ENCODE assay signal across 8 cellular contexts in the genomic region with DNA sequence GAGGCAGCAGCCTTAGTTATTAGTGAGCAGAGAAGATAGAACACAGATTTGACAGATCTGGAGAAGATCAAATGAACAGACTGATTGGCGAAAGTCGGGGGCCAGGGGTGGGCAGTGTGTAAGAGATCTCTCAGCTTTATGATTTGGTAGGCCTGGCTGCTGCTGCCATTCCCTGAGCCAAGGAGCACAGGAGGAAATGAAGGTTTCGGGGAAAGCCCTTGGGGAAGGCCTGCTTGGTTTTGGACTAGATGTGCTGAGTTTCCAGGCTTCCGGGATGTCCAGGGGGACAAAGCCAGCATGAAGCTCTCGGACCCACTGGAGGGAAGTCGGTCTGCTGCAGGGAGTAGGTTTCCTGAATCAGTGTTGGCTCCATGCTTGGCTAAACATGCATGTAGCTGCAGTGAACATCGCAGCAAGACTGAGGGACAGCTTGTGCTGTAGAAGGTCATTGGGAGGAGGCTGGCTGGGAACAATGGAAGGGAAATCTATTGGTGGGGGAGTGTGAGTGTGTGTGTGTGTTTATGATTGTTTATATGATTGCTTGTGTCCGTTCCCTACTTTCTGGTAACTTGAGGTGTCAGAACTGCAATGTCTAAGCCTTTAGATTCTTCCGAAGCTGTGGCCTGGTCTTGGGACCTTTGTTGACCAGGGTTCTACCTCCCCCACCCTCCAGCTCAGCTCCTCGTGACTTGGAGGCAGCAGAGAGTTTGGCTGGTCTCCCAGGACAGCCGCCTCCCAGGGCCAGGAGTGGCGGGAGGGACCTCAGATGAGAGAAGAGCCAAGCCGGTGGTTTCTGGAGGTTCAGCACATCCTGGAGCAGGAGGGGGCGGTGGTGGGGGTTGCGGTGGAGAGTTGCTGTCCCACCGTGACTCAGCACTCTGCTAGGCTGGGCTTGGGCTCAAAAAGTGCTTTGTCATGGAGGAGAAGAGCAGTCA. TPM values are rescaled to one million over a fixed set of nuclear protein-coding genes. Genes with fewer than 3 reads are reported as not detected.
DNase-seq lines count a peak whose midpoint lies in the region; TF ChIP-seq lines count a peak whose summit lies in the region.

No MANE protein-coding gene starts in this region.

- peak in 1 of 5 donors; percentile 18 for DNase-seq in CD8-positive, alpha-beta memory T cell
- DNase-seq in NCI-H69 (lab: John Stamatoyannopoulos, UW): peak; percentile 96
- DNase-seq in activated T-cell treated with anti-CD3 and anti-CD28 coated beads for 48 hours (ENCODE audit: low read depth): peak; percentile 35
- peak; percentile 99 to 100 for DNase-seq in fibroblast of lung (ENCODE audit: low read depth in 2 of 2)
- no peak for DNase-seq in T-helper 9 cell

- H3K27me3 Mint-ChIP-seq in CD8-positive, alpha-beta memory T cell: no peaks in the 10 kb centered on the region

- peak overlapping the region; percentile 44 for H3K4me2 ChIP-seq in fibroblast of lung (ENCODE audit: extremely low read depth, insufficient read depth, low read length)

- H3K9ac ChIP-seq in fibroblast of lung (ENCODE audit: insufficient read depth, low read length) (peak overlapping the region; percentile 44), muscle layer of colon (ENCODE audit: low read length) (peak overlapping the region; percentile 6)

- peaks cover 20% of the 10 kb centered on the region for H3K79me2 ChIP-seq in fibroblast of lung (ENCODE audit: control insufficient read depth, insufficient read depth, low read length)

- H3K36me3 ChIP-seq in CD8-positive, alpha-beta memory T cell (ENCODE audit: insufficient read depth, low read length): no peaks in the 10 kb centered on the region
- H3K36me3 ChIP-seq in HEK293 (ENCODE audit: control insufficient read depth in 2 of 2, insufficient read depth in 1 of 2, low read length in 2 of 2) (peaks cover 0 to 4% of the 10 kb centered on the region in 2 experiments; a peak in 1 of 3 replicates), fibroblast of lung (ENCODE audit: control insufficient read depth, insufficient read depth, low read length) (no peaks in the 10 kb centered on the region), muscle layer of colon (ENCODE audit: insufficient read depth, low read length) (no peaks in the 10 kb centered on the region)

- no peaks in the 10 kb centered on the region for H3K27me3 ChIP-seq in CD8-positive, alpha-beta memory T cell (ENCODE audit: insufficient read depth, low read length, poor library complexity, severe bottlenecking)
- H3K27me3 ChIP-seq in fibroblast of lung (ENCODE audit: control insufficient read depth, insufficient read depth, low read length) (no peaks in the 10 kb centered on the region), muscle layer of colon (ENCODE audit: control insufficient read depth in 1 of 2, insufficient read depth in 2 of 2, low read length in 2 of 2) (no peaks in the 10 kb centered on the region)

- peak overlapping the region; percentile 45 for H2AFZ ChIP-seq in fibroblast of lung (ENCODE audit: low read length)

- no peak overlapping the region for H3K4me3 Mint-ChIP-seq in CD8-positive, alpha-beta memory T cell

- peak; percentile 15; the same call in 1 of the 2 replicates for TF ChIP-seq CTCF in HEK293 (tag by site-specific recombination; IDR thresholded peaks at IDR 0.05)
- no peak for TF ChIP-seq CTCF in fibroblast of lung (conservative IDR thresholded peaks at IDR 0.05 in 1 of 2, IDR thresholded peaks at IDR 0.05 in 1 of 2; ENCODE audit: low read depth in 1 of 2, low read length in 2 of 2)

- peaks cover 20 to 39% (median 23%) of the 10 kb centered on the region in 3 donors for H3K4me1 Mint-ChIP-seq in CD8-positive, alpha-beta memory T cell

- H3K9me3 Mint-ChIP-seq in CD8-positive, alpha-beta memory T cell: no peaks in the 10 kb centered on the region

- H3K36me3 Mint-ChIP-seq in CD8-positive, alpha-beta memory T cell: peaks cover 0 to 11% (median 1%) of the 10 kb centered on the region in 3 donors

- no peaks in the 10 kb centered on the region for H3K9me3 ChIP-seq in CD8-positive, alpha-beta memory T cell (ENCODE audit: low read length)
- H3K9me3 ChIP-seq in HEK293 (ENCODE audit: control insufficient read depth, insufficient read depth, low read depth, low read length) (no peaks in the 10 kb centered on the region), fibroblast of lung (ENCODE audit: control insufficient read depth, insufficient read depth, low read depth, low read length) (no peaks in the 10 kb centered on the region), muscle layer of colon (ENCODE audit: low read length) (no peaks in the 10 kb centered on the region)

- H3K4me1 ChIP-seq in CD8-positive, alpha-beta memory T cell (ENCODE audit: insufficient read depth, low read length): peaks cover 20% of the 10 kb centered on the region
- H3K4me1 ChIP-seq in HEK293 (ENCODE audit: control insufficient read depth, insufficient read depth, low read length) (0 out of 2 replicates have a peak, but pooled peaks cover 5% of the 10 kb centered on the region), fibroblast of lung (ENCODE audit: control insufficient read depth, extremely low read depth, insufficient read depth, low read length) (peaks cover 35% of the 10 kb centered on the region), muscle layer of colon (ENCODE audit: insufficient read depth, low read length) (peaks cover 61% of the 10 kb centered on the region)

- peaks cover 3% of the 10 kb centered on the region for H4K20me1 ChIP-seq in fibroblast of lung (ENCODE audit: control insufficient read depth, extremely low read depth, insufficient read depth, low read length)

- POLR2A ChIA-PET in CD8-positive, alpha-beta memory T cell (lab: Charles Lee): no interaction called here
- POLR2A ChIA-PET in HEK293 (lab: Yijun Ruan, JAX): interaction anchor here (0.7 to 1.8 kb wide), 5 partner anchors 10 to 620 kb away, joined by 3 to 7 read pairs (median 4); partner anchors contain the start of gene TUT1

- H3K4me3 ChIP-seq in CD8-positive, alpha-beta memory T cell (ENCODE audit: low read length): no peak overlapping the region
- H3K4me3 ChIP-seq in HEK293 (ENCODE audit: low read depth, low read length): no peak overlapping the region
- peak overlapping the region in 2 of 4 experiments; percentile 28 to 29 for H3K4me3 ChIP-seq in fibroblast of lung (replicated peaks in 1 of 4; ENCODE audit: control extremely low read depth in 1 of 4, insufficient read depth in 1 of 4, low read depth in 3 of 4, low read length in 4 of 4)
- peak overlapping the region in 1 of 2 donors; percentile 42 for H3K4me3 ChIP-seq in muscle layer of colon (ENCODE audit: low read depth in 1 of 2, low read length in 2 of 2)

- peak overlapping the region in 5 of 8 donors; percentile 30 to 59 (median 45) for H3K27ac Mint-ChIP-seq in CD8-positive, alpha-beta memory T cell

- peak overlapping the region; percentile 94 for H3K27ac ChIP-seq in CD8-positive, alpha-beta memory T cell (ENCODE audit: low read depth, low read length)
- H3K27ac ChIP-seq in HEK293 (ENCODE audit: extremely low read depth, low read depth, low read length) (peak overlapping the region; percentile 21; the same call in 1 of the 2 replicates), fibroblast of lung (ENCODE audit: insufficient read depth, low read length) (peak overlapping the region; percentile 91), muscle layer of colon (ENCODE audit: low read depth, low read length) (peak overlapping the region; percentile 100), temporal lobe (ENCODE audit: low read depth, low read length) (peak overlapping the region; percentile 100)

- CTCF ChIA-PET in CD8-positive, alpha-beta memory T cell (lab: Charles Lee): interaction anchor here (0.9 kb wide), 1 partner anchor 10 kb away, joined by 3 read pairs; no protein-coding TSS in a partner anchor
- CTCF ChIA-PET in HEK293 (lab: Yijun Ruan, JAX): interaction anchor here (0.5 to 2.0 kb wide), 7 partner anchors 57 to 238 kb away, joined by 3 to 5 read pairs (median 3); no protein-coding TSS in a partner anchor

TF ChIP-seq in HEK293, 187 proteins besides CTCF, POLR2A, EP300 and RAD21 (continues in another document):
- no peak for TF ChIP-seq ZNF560 (tag by site-specific recombination; IDR thresholded peaks at IDR 0.05; ENCODE audit: borderline replicate concordance)
- TF ChIP-seq ZNF341 (tag by site-specific recombination; IDR thresholded peaks at IDR 0.05; ENCODE audit: low read depth): peak; percentile 98
- no peak for TF ChIP-seq ZNF112 (tag by site-specific recombination; IDR thresholded peaks at IDR 0.05)
- TF ChIP-seq ZNF561 (tag by site-specific recombination; IDR thresholded peaks at IDR 0.05; ENCODE audit: borderline replicate concordance): peak; percentile 21; the same call in 1 of the 2 replicates

RNA-seq across cellular contexts. Expression of gene FTH1, which starts 4.0 kb away (rescaled TPM):
- total RNA-seq in CD8-positive, alpha-beta memory T cell: 100 to 1,000 TPM; 490 to 506 TPM
- 2,741 TPM for polyA plus RNA-seq in CD8-positive, alpha-beta memory T cell
- 2,097 and 2,219 TPM in 2 replicates for total RNA-seq in fibroblast of lung
- polyA plus RNA-seq in fibroblast of lung: 2,789 and 3,749 TPM in 2 replicates
- polyA plus RNA-seq in fibroblast of lung (2012): 6,217 and 7,699 TPM in 2 replicates
- 2,081 and 2,338 TPM in 2 replicates for polyA minus RNA-seq in fibroblast of lung (ENCODE audit: low replicate concordance)
- total RNA-seq in temporal lobe: 649 TPM

RNA-seq across cellular contexts. Expression of gene BEST1, which starts 21.3 kb away (rescaled TPM):
- total RNA-seq in CD8-positive, alpha-beta memory T cell: under 1 TPM in 1 of 2 experiments, not detected in 1; 0.09 TPM
- polyA plus RNA-seq in CD8-positive, alpha-beta memory T cell: 1.5 TPM
- 7.7 and 15.2 TPM in 2 replicates for total RNA-seq in fibroblast of lung
- 1.5 and 2.5 TPM in 2 replicates for polyA plus RNA-seq in fibroblast of lung
- polyA plus RNA-seq in fibroblast of lung (2012): 2.7 and 3.0 TPM in 2 replicates
- 1.9 and 2.9 TPM in 2 replicates for polyA minus RNA-seq in fibroblast of lung (ENCODE audit: low replicate concordance)
- 0.49 TPM for total RNA-seq in temporal lobe

RNA-seq across cellular contexts. Expression of gene RAB3IL1, which starts 54.1 kb away (rescaled TPM):
- total RNA-seq in CD8-positive, alpha-beta memory T cell: under 1 TPM; 0.28 to 0.53 TPM
- not detected for polyA plus RNA-seq in CD8-positive, alpha-beta memory T cell
- 13.4 TPM in 2 replicates for total RNA-seq in fibroblast of lung
- polyA plus RNA-seq in fibroblast of lung: 9.6 and 9.9 TPM in 2 replicates
- polyA plus RNA-seq in fibroblast of lung (2012): 14.7 and 15.8 TPM in 2 replicates
- 15.8 and 16.9 TPM in 2 replicates for polyA minus RNA-seq in fibroblast of lung (ENCODE audit: low replicate concordance)
- 3.7 TPM for total RNA-seq in temporal lobe

Comparison
In these comparisons a context has a peak if more than half of its experiments do, and no peak if none do; other contexts are left out.
1. H3K27ac ChIP-seq: peak in every context shown above with its lines; median percentile 100 in muscle layer of colon; 100 in temporal lobe; 94 in CD8-positive, alpha-beta memory T cell; 91 in fibroblast of lung; 21 in HEK293.